In the genomic region with DNA sequence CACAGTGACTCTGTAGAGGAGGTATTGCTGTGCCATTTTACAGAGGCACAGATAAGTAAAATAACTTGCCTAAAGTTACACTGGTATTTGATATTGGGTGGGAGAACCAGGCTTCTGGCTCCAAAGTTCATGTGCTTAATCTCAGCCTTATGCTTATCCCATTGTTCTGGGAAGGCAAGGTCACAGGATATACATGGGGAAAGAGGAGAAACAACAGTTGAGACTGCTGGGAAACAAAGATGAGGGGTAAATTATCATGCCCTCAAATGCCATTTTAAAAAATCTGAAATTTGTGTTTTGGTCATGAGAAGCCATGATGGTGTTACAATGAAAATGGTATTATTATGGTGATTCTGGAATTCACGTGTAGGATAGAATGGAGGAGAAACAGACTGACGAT, we compare ENCODE assay signal across 21 cellular contexts. TPM values are rescaled to one million over a fixed set of nuclear protein-coding genes. Genes with fewer than 3 reads are reported as not detected.
DNase-seq lines count a peak whose midpoint lies in the region; ATAC-seq, FAIRE-seq and TF ChIP-seq lines count a peak whose summit lies in the region.
"Had no signal": no experiment of that assay in that cellular context is flagged by ENCODE, and none has a peak within 500 bp of the region (broad histone marks: within the 10 kb centered on the region; RNA-seq: fewer than 3 reads in every experiment).

No MANE protein-coding gene starts in this region.

- BruUV-seq in HepG2 (replicated peaks; lab: Mats Ljungman, UMichigan): no TSS peak
- no TSS peak for BruUV-seq in Panc1 (replicated peaks; lab: Mats Ljungman, UMichigan)

- in situ Hi-C loops in HepG2 (cut with HindIII; ENCODE audit: extremely low pct_ligation_motif_present, low pct_unique_long_range_greater_than_20kb): loop anchor here (25.0 kb wide), 1 partner anchor 530 kb away; no protein-coding TSS in a partner anchor
- in situ Hi-C loops in Panc1 (cut with HindIII; ENCODE audit: low pct_unique_long_range_greater_than_20kb, low sequenced_read_pairs): no loop called here

- no peak overlapping the region for H3K56ac ChIP-seq in H1 (replicated peaks; ENCODE audit: insufficient read length, low read depth, low read length)

- H2BK20ac ChIP-seq in H1 (ENCODE audit: low read length): no peak overlapping the region; the same call in 1 of the 2 replicates

- H3K9me3 ChIP-seq in HepG2 (ENCODE audit: low read length) (no peaks in the 10 kb centered on the region), right lobe of liver (no peaks in the 10 kb centered on the region), Panc1 (ENCODE audit: control insufficient read depth, insufficient read depth, low read depth, low read length) (no peaks in the 10 kb centered on the region), H1 (ENCODE audit: insufficient read depth in 2 of 2, low read depth in 1 of 2, low read length in 1 of 2) (no peaks in the 10 kb centered on the region), osteoblast (ENCODE audit: low read depth, low read length) (no peaks in the 10 kb centered on the region)
- H3K9me3 ChIP-seq: A549, HAP-1 had no signal

- no peak overlapping the region for H3K14ac ChIP-seq in H1 (ENCODE audit: insufficient read length)

- no peaks in the 10 kb centered on the region for H3K36me3 Mint-ChIP-seq in activated CD4-positive, alpha-beta T cell treated with anti-CD3 and anti-CD28 coated beads, Interleukin-2, amount 10 ng/mL, durations not matched to agents 24 days and 14 days (ENCODE audit: low read depth)
- H3K36me3 Mint-ChIP-seq: CD14-positive monocyte; CD4-positive, alpha-beta memory T cell had no signal

- H3K79me2 ChIP-seq in HepG2 (ENCODE audit: insufficient read depth, low read length) (no peaks in the 10 kb centered on the region), H1 (ENCODE audit: control insufficient read depth in 1 of 2, insufficient read depth in 2 of 2, low read length in 2 of 2) (no peaks in the 10 kb centered on the region), osteoblast (ENCODE audit: insufficient read depth, low read length) (no peaks in the 10 kb centered on the region)

- no peak overlapping the region for H2AFZ ChIP-seq in HepG2 (ENCODE audit: low read length)
- H2AFZ ChIP-seq in H1 (ENCODE audit: low read length): peak overlapping the region; percentile 66; the same call in 1 of the 2 replicates
- no peak overlapping the region for H2AFZ ChIP-seq in osteoblast (ENCODE audit: low read length)

- TF ChIP-seq EP300 in HepG2 (IDR thresholded peaks at IDR 0.05; ENCODE audit: low read depth in 2 of 2, low read length in 2 of 2) (no peak), HepG2 (CRISPR knock-in tag; IDR thresholded peaks at IDR 0.05; ENCODE audit: borderline replicate concordance) (no peak), H1 (IDR thresholded peaks at IDR 0.05; ENCODE audit: borderline replicate concordance in 1 of 2, low read depth in 2 of 2, low read length in 2 of 2) (no peak)

- H3K36me3 ChIP-seq in HepG2 (replicated peaks in 1 of 2; ENCODE audit: control insufficient read depth in 1 of 2, insufficient read depth in 2 of 2, low read length in 2 of 2) (no peaks in the 10 kb centered on the region), right lobe of liver (no peaks in the 10 kb centered on the region), Panc1 (ENCODE audit: control insufficient read depth, insufficient read depth, low read length) (no peaks in the 10 kb centered on the region), H1 (ENCODE audit: control insufficient read depth in 2 of 4, insufficient read depth in 4 of 4, low read length in 3 of 4) (no peaks in the 10 kb centered on the region), osteoblast (ENCODE audit: insufficient read depth, low read length) (no peaks in the 10 kb centered on the region)
- H3K36me3 ChIP-seq: BLaER1, HAP-1 had no signal

- H4K20me1 ChIP-seq in HepG2 (ENCODE audit: insufficient read depth, low read length): no peaks in the 10 kb centered on the region
- H4K20me1 ChIP-seq in H1 (replicated peaks in 1 of 2; ENCODE audit: control insufficient read depth in 1 of 2, insufficient read depth in 2 of 2, low read length in 2 of 2): no peaks in the 10 kb centered on the region
- no peaks in the 10 kb centered on the region for H4K20me1 ChIP-seq in osteoblast (ENCODE audit: insufficient read depth, low read length)
- H4K20me1 ChIP-seq: BLaER1 had no signal

- H3K4me3 ChIP-seq in HepG2 (replicated peaks in 1 of 3; ENCODE audit: insufficient read depth in 1 of 3, low read depth in 2 of 3, low read length in 3 of 3) (no peak overlapping the region), right lobe of liver (no peak overlapping the region), Panc1 (ENCODE audit: low read depth in 2 of 2, low read length in 2 of 2) (no peak overlapping the region), H1 (ENCODE audit: extremely low read depth in 1 of 4, insufficient read depth in 2 of 4, low read depth in 3 of 4, low read length in 4 of 4) (no peak overlapping the region), osteoblast (ENCODE audit: insufficient read depth, low read length) (no peak overlapping the region)
- H3K4me3 ChIP-seq: A549, BLaER1, HAP-1 had no signal

- H3K27me3 Mint-ChIP-seq in activated CD4-positive, alpha-beta T cell treated with anti-CD3 and anti-CD28 coated beads, Interleukin-2, amount 10 ng/mL, durations not matched to agents 24 days and 14 days: no peaks in the 10 kb centered on the region
- H3K27me3 Mint-ChIP-seq: CD4-positive, alpha-beta memory T cell had no signal

- no peak overlapping the region for H3K23ac ChIP-seq in H1 (ENCODE audit: insufficient read length)

- intact Hi-C loops in HepG2 (cut with micrococcal nuclease; ENCODE audit: unreplicated experiment): no loop called here
- intact Hi-C loops in right lobe of liver (cut with DNase I): no loop called here
- intact Hi-C loops in Panc1 (cut with micrococcal nuclease; ENCODE audit: unreplicated experiment): no loop called here
- intact Hi-C loops in activated CD4-positive, alpha-beta T cell treated with anti-CD3 and anti-CD28 coated beads, Interleukin-2, amount 10 ng/mL, durations not matched to agents 24 days and 14 days (cut with micrococcal nuclease): loop anchor here (5.0 kb wide), 1 partner anchor 185 kb away; a partner anchor contains a TSS

- H4K8ac ChIP-seq in H1 (ENCODE audit: extremely low read depth, insufficient read depth, low read length): no peak overlapping the region

- H3K4me1 ChIP-seq in HepG2 (ENCODE audit: insufficient read depth, low read length) (peaks cover 13% of the 10 kb centered on the region), right lobe of liver (no peaks in the 10 kb centered on the region), Panc1 (ENCODE audit: control insufficient read depth, insufficient read depth, low read length) (0 out of 2 replicates have a peak, but pooled peaks cover 3% of the 10 kb centered on the region), H1 (replicated peaks in 1 of 4; ENCODE audit: control insufficient read depth in 3 of 4, insufficient read depth in 4 of 4, low read length in 3 of 4) (peaks cover 0 to 11% (median 5%) of the 10 kb centered on the region in 4 experiments; a peak in 3 of 7 replicates), osteoblast (ENCODE audit: insufficient read depth, low read length) (peaks cover 11% of the 10 kb centered on the region)

- H2BK15ac ChIP-seq in H1 (ENCODE audit: low read length): no peak overlapping the region

- no peaks in the 10 kb centered on the region for H3K23me2 ChIP-seq in H1 (ENCODE audit: low read depth, low read length)

- H2BK120ac ChIP-seq in H1 (replicated peaks; ENCODE audit: low read depth, low read length): peak overlapping the region; percentile 18

- H3K9ac ChIP-seq in HepG2 (ENCODE audit: insufficient read depth, low read depth, low read length) (no peak overlapping the region), H1 (replicated peaks in 1 of 4; ENCODE audit: extremely low read depth in 1 of 4, low read depth in 3 of 4, low read length in 3 of 4) (no peak overlapping the region)
- H3K9ac ChIP-seq: BLaER1 had no signal

- TF ChIP-seq POLR2A in HepG2 (IDR thresholded peaks at IDR 0.05; ENCODE audit: insufficient read depth in 1 of 2, low read depth in 2 of 2, low read length in 2 of 2) (no peak), right lobe of liver (IDR thresholded peaks at IDR 0.05) (no peak), H1 (IDR thresholded peaks at IDR 0.05; ENCODE audit: control extremely low read depth in 1 of 2, low read depth in 2 of 2, low read length in 2 of 2) (no peak)

- H3K4me1 Mint-ChIP-seq in activated CD4-positive, alpha-beta T cell treated with anti-CD3 and anti-CD28 coated beads, Interleukin-2, amount 10 ng/mL, durations not matched to agents 24 days and 14 days: peaks cover 11% of the 10 kb centered on the region

- TF ChIP-seq RAD21 in HepG2 (CRISPR knock-in tag; IDR thresholded peaks at IDR 0.05): no peak
- TF ChIP-seq RAD21 in H1 (IDR thresholded peaks at IDR 0.05 in 1 of 2, conservative IDR thresholded peaks at IDR 0.05 in 1 of 2; ENCODE audit: low read depth in 2 of 2, low read length in 2 of 2): no peak

- no peak overlapping the region for H3K4me3 Mint-ChIP-seq in activated CD4-positive, alpha-beta T cell treated with anti-CD3 and anti-CD28 coated beads, Interleukin-2, amount 10 ng/mL, durations not matched to agents 24 days and 14 days
- H3K4me3 Mint-ChIP-seq: CD14-positive monocyte; CD4-positive, alpha-beta memory T cell had no signal

- TF ChIP-seq CTCF in HepG2 (CRISPR knock-in tag; IDR thresholded peaks at IDR 0.05): no peak
- no peak for TF ChIP-seq CTCF in right lobe of liver (IDR thresholded peaks at IDR 0.05)
- TF ChIP-seq CTCF in Panc1 (IDR thresholded peaks at IDR 0.05): no peak
- no peak for TF ChIP-seq CTCF in H1 (IDR thresholded peaks at IDR 0.05; ENCODE audit: control extremely low read depth in 1 of 3, insufficient read depth in 1 of 3, low read depth in 1 of 3, low read length in 3 of 3)
- TF ChIP-seq CTCF in osteoblast (IDR thresholded peaks at IDR 0.05; ENCODE audit: extremely low read depth, low read depth, low read length): no peak

- 7% methylated on average over 2 of the region's 2 CpGs for WGBS in HepG2 (ENCODE audit: low lambda C conversion rate)
- WGBS in right lobe of liver (ENCODE audit: insufficient coverage, low coverage, low lambda C conversion rate, missing lambda C conversion rate): 30% methylated on average over 2 of the region's 2 CpGs
- WGBS in H1 (ENCODE audit: extremely low coverage in 1 of 2, insufficient coverage in 1 of 2, insufficient read length in 1 of 2, insufficient replicate concordance in 2 of 2, low coverage in 1 of 2, low lambda C conversion rate in 2 of 2, missing lambda C conversion rate in 1 of 2), 2 experiments: 38% methylated on average over 2 of the region's 2 CpGs; no CpG with 5 or more reads in 1 of the 2 experiments

- H3K27ac Mint-ChIP-seq in activated CD4-positive, alpha-beta T cell treated with anti-CD3 and anti-CD28 coated beads, Interleukin-2, amount 10 ng/mL, durations not matched to agents 24 days and 14 days: no peak overlapping the region

- POLR2A ChIA-PET in HepG2 (lab: Yijun Ruan, JAX) (no interaction called here), Panc1 (lab: Charles Lee) (no interaction called here), H1 (lab: Charles Lee; ENCODE audit: partially characterized antibody) (no interaction called here)

- H3K27me3 ChIP-seq in HepG2 (ENCODE audit: control insufficient read depth in 1 of 2, insufficient read depth in 2 of 2, low read length in 2 of 2) (peaks cover 0 to 4% of the 10 kb centered on the region in 2 experiments; a peak in 1 of 5 replicates), right lobe of liver (no peaks in the 10 kb centered on the region), Panc1 (ENCODE audit: control insufficient read depth, insufficient read depth, low read length) (no peaks in the 10 kb centered on the region), H1 (replicated peaks in 1 of 4; ENCODE audit: control insufficient read depth in 3 of 4, extremely low read depth in 1 of 4, insufficient read depth in 3 of 4, low read length in 3 of 4) (no peaks in the 10 kb centered on the region), osteoblast (ENCODE audit: insufficient read depth, low read length) (no peaks in the 10 kb centered on the region)
- H3K27me3 ChIP-seq: BLaER1 had no signal

- H4K91ac ChIP-seq in H1 (replicated peaks; ENCODE audit: insufficient read length, low read length): no peak overlapping the region

- peaks cover 3% of the 10 kb centered on the region for H3K9me3 Mint-ChIP-seq in activated CD4-positive, alpha-beta T cell treated with anti-CD3 and anti-CD28 coated beads, Interleukin-2, amount 10 ng/mL, durations not matched to agents 24 days and 14 days
- H3K9me3 Mint-ChIP-seq: CD14-positive monocyte; CD4-positive, alpha-beta memory T cell had no signal

- no peaks in the 10 kb centered on the region for H3K79me1 ChIP-seq in H1 (ENCODE audit: low read depth, low read length)

- peak overlapping the region; percentile 29 for H2BK12ac ChIP-seq in H1 (ENCODE audit: low read depth, low read length)

- H2AK5ac ChIP-seq in H1 (ENCODE audit: low read depth, low read length): no peak overlapping the region

- peak; percentile 64; the same call in 2 of the 3 replicates for ATAC-seq in HepG2
- ATAC-seq in right lobe of liver: no peak
- no peak for ATAC-seq in Panc1
- ATAC-seq: A549 had no signal

- no peak overlapping the region for H2BK5ac ChIP-seq in H1 (ENCODE audit: low read depth, low read length)

- peak overlapping the region; percentile 28 for H3K4me2 ChIP-seq in HepG2 (ENCODE audit: low read depth, low read length)
- no peak overlapping the region; a peak in 1 of 4 replicates for H3K4me2 ChIP-seq in H1 (ENCODE audit: insufficient read depth in 1 of 2, low read depth in 2 of 2, low read length in 2 of 2)
- no peak overlapping the region for H3K4me2 ChIP-seq in osteoblast (ENCODE audit: insufficient read depth, low read length)
- H3K4me2 ChIP-seq: A549, BLaER1 had no signal

- CTCF ChIA-PET in HepG2 (lab: Yijun Ruan, JAX; ENCODE audit: low intra/inter-chr PET ratio, low total read pairs): no interaction called here
- CTCF ChIA-PET in Panc1 (lab: Charles Lee): no interaction called here
- CTCF ChIA-PET in H1 (lab: Charles Lee; ENCODE audit: partially characterized antibody): interaction anchor here (0.6 to 5.6 kb wide), 4 partner anchors 8 to 92 kb away, joined by 3 to 30 read pairs (median 4); no protein-coding TSS in a partner anchor

- no peak overlapping the region for H3K4ac ChIP-seq in H1 (replicated peaks; ENCODE audit: insufficient read length, low read depth, low read length)

- H3K18ac ChIP-seq in H1 (ENCODE audit: extremely low read depth, low read length): no peak overlapping the region

- no peak overlapping the region for H4K5ac ChIP-seq in H1 (ENCODE audit: insufficient read length, low read depth, low read length)

- DNase-seq in HepG2 (ENCODE audit: low spot score): peak; percentile 36
- no peak for DNase-seq in right lobe of liver
- DNase-seq in Panc1 (ENCODE audit: low read depth, low spot score): no peak
- DNase-seq in H1 (ENCODE audit: low read depth in 1 of 2, low spot score in 2 of 2): peak in 1 of 2 experiments; percentile 13
- peak; percentile 73 for DNase-seq in osteoblast (ENCODE audit: insufficient read length, low spot score, missing footprints)
- DNase-seq in hepatic stellate cell (ENCODE audit: low spot score): no peak
- no peak for DNase-seq in NCI-H2196 treated with DMSO at 0.1 percent for 48 hours (lab: John Stamatoyannopoulos, UW; ENCODE audit: unreplicated experiment)
- no peak for DNase-seq in activated CD4-positive, alpha-beta T cell treated with anti-CD3 and anti-CD28 coated beads, Interleukin-2, amount 10 ng/mL, durations not matched to agents 24 days and 14 days
- DNase-seq: CD4-positive, alpha-beta memory T cell; DMS153; DMS79; GDM1; GOT3 had no signal

- FAIRE-seq in HepG2 (lab: Jason Lieb, UNC): no peak
- peak; percentile 13 for FAIRE-seq in H1 (lab: Jason Lieb, UNC)
- FAIRE-seq: A549, GM12892, GM18507 had no signal

- H3K27ac ChIP-seq in HepG2 (ENCODE audit: extremely low read length, insufficient read depth, low read length) (no peak overlapping the region), right lobe of liver (no peak overlapping the region), Panc1 (ENCODE audit: low read length) (0 out of 2 replicates have a peak overlapping the region, but pooled peaks have one; percentile 3), H1 (ENCODE audit: low read depth, low read length) (no peak overlapping the region), osteoblast (ENCODE audit: low read depth, low read length) (no peak overlapping the region)
- H3K27ac ChIP-seq: 22Rv1, A549, BLaER1 had no signal

RNA-seq across cellular contexts. Expression of a gene that starts 54.4 kb away (rescaled TPM):
- total RNA-seq in HepG2 (2016; rRNA removed; fragmentation: Illumina TruSeq; extraction: Trizol) (0.11 and 0.28 TPM in 2 replicates), right lobe of liver (1 to 10 TPM in 1 of 6 experiments, under 1 TPM in 5; 0.11 to 1.0 (median 0.33) TPM), Panc1 (2021; ENCODE audit: unreplicated experiment) (2.5 TPM), osteoblast (under 0.01 TPM in 1 of 2 replicates, not detected in the other)
- 0.09 TPM in 1 of 2 replicates, not detected in the other for total RNA-seq in HepG2 (2016; cell fraction: cytosol; rRNA removed; fragmentation: Illumina TruSeq; extraction: Trizol; ENCODE audit: low read depth)
- total RNA-seq in HepG2 (2016; cell fraction: insoluble cytoplasmic fraction; rRNA removed; fragmentation: Illumina TruSeq; extraction: Trizol): 0.15 and 0.24 TPM in 2 replicates
- total RNA-seq in HepG2 (2016; cell fraction: membrane; rRNA removed; fragmentation: Illumina TruSeq; extraction: Trizol): 0.06 and 0.10 TPM in 2 replicates
- total RNA-seq in HepG2 (2016; cell fraction: nucleus; rRNA removed; fragmentation: Illumina TruSeq; extraction: Trizol): not detected in 2 replicates
- polyA plus RNA-seq in HepG2 (2011; rRNA removed) (0.10 and 0.12 TPM in 2 replicates), H1 (2011; rRNA removed) (0.09 TPM in 2 replicates)
- 0.05 and 0.12 TPM in 2 replicates for polyA plus RNA-seq in HepG2 (2011; cell fraction: cytosol; rRNA removed)
- 0.05 and 0.09 TPM in 2 replicates for polyA plus RNA-seq in HepG2 (2011; cell fraction: nucleus; rRNA removed)
- polyA plus RNA-seq in HepG2 (2012): 0.04 TPM in 1 of 2 replicates, not detected in the other
- 0.06 TPM in 1 of 2 replicates, not detected in the other for polyA plus RNA-seq in HepG2 (2016; cell fraction: cytosol; fragmentation: Illumina TruSeq; extraction: Trizol; ENCODE audit: low read depth)
- 0.27 and 0.40 TPM in 2 replicates for polyA plus RNA-seq in HepG2 (2016; cell fraction: insoluble cytoplasmic fraction; fragmentation: Illumina TruSeq; extraction: Trizol; ENCODE audit: low read depth)
- not detected in 2 replicates for polyA plus RNA-seq in HepG2 (2016; cell fraction: membrane; fragmentation: Illumina TruSeq; extraction: Trizol; ENCODE audit: low read depth)
- polyA plus RNA-seq in HepG2 (2016; cell fraction: nucleus; fragmentation: Illumina TruSeq; extraction: Trizol; ENCODE audit: insufficient read depth, low read depth): 0.36 TPM in 1 of 2 replicates, not detected in the other
- polyA minus RNA-seq in HepG2 (2011; rRNA and poly(A)+ RNA removed; ENCODE audit: low replicate concordance): 0.10 and 0.63 TPM in 2 replicates
- polyA minus RNA-seq in HepG2 (2011; cell fraction: cytosol; rRNA and poly(A)+ RNA removed): 0.18 TPM in 1 of 2 replicates, not detected in the other
- 0.25 and 0.26 TPM in 2 replicates for polyA minus RNA-seq in HepG2 (2011; cell fraction: nucleus; rRNA and poly(A)+ RNA removed)
- 1.6 TPM for polyA plus RNA-seq in Panc1 (2012; ENCODE audit: insufficient read length)
- 0.47 and 0.50 TPM in 2 replicates for total RNA-seq in H1 (2021; fragmentation: NEBNext Ultra II Directional; extraction: Animal tissue kit (Norgen Biotek cat#: 25700))
- 0.13 TPM for polyA plus RNA-seq in H1 (2011; cell fraction: cytosol; rRNA removed)
- polyA plus RNA-seq in H1 (2011; cell fraction: nucleus; rRNA removed): 0.11 TPM
- polyA plus RNA-seq in H1 (2012, experiment 1 of 2): 0.18 to 0.91 TPM (median 0.46 TPM) in 4 replicates
- polyA plus RNA-seq in H1 (2012, experiment 2 of 2): 0.73 TPM
- 0.26 TPM for polyA plus RNA-seq in H1 (2013, experiment 1 of 2)
- polyA plus RNA-seq in H1 (2013, experiment 2 of 2): 0.18 TPM
- polyA minus RNA-seq in H1 (2011; rRNA and poly(A)+ RNA removed): 0.25 and 0.37 TPM in 2 replicates
- polyA minus RNA-seq in H1 (2011; cell fraction: cytosol; rRNA and poly(A)+ RNA removed): not detected
- 0.40 TPM for polyA minus RNA-seq in H1 (2011; cell fraction: nucleus; rRNA and poly(A)+ RNA removed)
- 7.4 and 7.8 TPM in 2 replicates for total RNA-seq in activated CD4-positive, alpha-beta T cell treated with anti-CD3 and anti-CD28 coated beads, Interleukin-2, amount 10 ng/mL, durations not matched to agents 24 days and 14 days
- polyA plus RNA-seq: AG04450 had no signal

Comparison
In these comparisons a context has a peak if more than half of its experiments do, and no peak if none do; other contexts are left out.
1. DNase-seq: peak in HepG2 (single experiment) and osteoblast (single experiment); none in right lobe of liver (0 of 3), Panc1 (single experiment), hepatic stellate cell (single experiment), NCI-H2196 treated with DMSO at 0.1 percent for 48 hours (single experiment) and activated CD4-positive, alpha-beta T cell treated with anti-CD3 and anti-CD28 coated beads, Interleukin-2, amount 10 ng/mL, durations not matched to agents 24 days and 14 days (single experiment).